Comparison of ENCODE assay signal across 29 cellular contexts in the genomic region with DNA sequence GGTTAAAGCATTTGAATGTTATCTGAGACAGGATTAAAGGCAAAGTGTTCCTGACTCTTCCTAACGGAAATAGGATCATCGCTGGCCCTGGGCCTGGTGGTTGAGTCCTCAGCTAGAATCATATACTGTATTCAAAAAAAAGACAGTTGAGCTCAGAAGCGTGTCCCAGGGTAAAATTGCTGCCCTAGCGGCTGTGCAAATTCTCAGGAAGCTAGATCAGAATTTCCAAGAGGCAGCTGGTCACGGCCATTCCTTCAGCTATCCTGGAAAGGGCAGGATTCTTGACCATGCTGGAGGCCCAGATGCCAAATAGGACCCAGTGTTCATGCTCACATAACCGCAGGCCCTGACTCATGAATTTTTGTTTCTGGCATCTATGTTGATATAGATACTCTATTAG.
A peak's percentile ranks its signal among the peaks of the same experiment; 100 is the strongest.
DNase-seq lines count a peak whose midpoint lies in the region; ATAC-seq and TF ChIP-seq lines count a peak whose summit lies in the region.
"Had no signal": no experiment of that assay in that cellular context is flagged by ENCODE, and none has a peak within 500 bp of the region (broad histone marks: within the 10 kb centered on the region; RNA-seq: fewer than 3 reads in every experiment).

No MANE protein-coding gene starts in this region.

- H3K27me3 ChIP-seq in right cardiac atrium (ENCODE audit: control insufficient read depth, insufficient read depth): no peaks in the 10 kb centered on the region
- H3K27me3 ChIP-seq in heart right ventricle: no peaks in the 10 kb centered on the region
- no peaks in the 10 kb centered on the region for H3K27me3 ChIP-seq in SJCRH30
- H3K27me3 ChIP-seq: BLaER1, body of pancreas, spleen, suprapubic skin had no signal

- H3K27ac ChIP-seq in right cardiac atrium (ENCODE audit: low read length) (peak overlapping the region; percentile 39), heart right ventricle (no peak overlapping the region), SJCRH30 (peak overlapping the region; percentile 22)
- H3K27ac ChIP-seq: BLaER1, body of pancreas, epithelial cell of prostate, prostate gland, spleen, suprapubic skin had no signal

- intact Hi-C loops in right cardiac atrium (cut with DNase I): loop anchor here in 2 of 4 donors (5.0 to 10.0 kb wide), 2 partner anchors 113 to 116 kb away; partner anchors contain the start of gene RBM24 (in 2 of the 2)
- intact Hi-C loops in heart right ventricle (cut with DNase I): loop anchor here in 3 of 10 donors (5.0 to 10.0 kb wide), 3 partner anchors 106 to 113 kb away; partner anchors contain the start of gene RBM24 (in 1 of the 3)

- H3K4me3 ChIP-seq in right cardiac atrium (ENCODE audit: low read length): no peak overlapping the region
- H3K4me3 ChIP-seq in heart right ventricle: no peak overlapping the region
- H3K4me3 ChIP-seq in SJCRH30: no peak overlapping the region
- H3K4me3 ChIP-seq: BLaER1, body of pancreas, lung, prostate gland, spleen, suprapubic skin had no signal

- no peak for DNase-seq in right cardiac atrium
- no peak for DNase-seq in heart right ventricle
- DNase-seq in SJCRH30: peak; percentile 23 to 42
- DNase-seq in myocyte (ENCODE audit: low read depth): peak; percentile 100
- DNase-seq in SKM-1 (lab: John Stamatoyannopoulos, UW; ENCODE audit: unreplicated experiment): no peak
- no peak for DNase-seq in NCI-H2081 (lab: John Stamatoyannopoulos, UW)
- DNase-seq in NCI-H187 treated with DMSO at 0.1 percent for 48 hours (lab: John Stamatoyannopoulos, UW): no peak
- DNase-seq: activated CD4-positive, alpha-beta T cell treated with anti-CD3 and anti-CD28 coated beads for 1 hour; activated T-cell treated with anti-CD3 and anti-CD28 coated beads, Interleukin-2, amount 50 U/mL, for 24 hours; body of pancreas; Caco-2; DND-41; effector CD4-positive, alpha-beta T cell; H9; kidney glomerular epithelial cell; NCI-H1092; NCI-H1930; NCI-H226; SHP77; spleen; stimulated activated CD4-positive, alpha-beta T cell treated with anti-CD3 and anti-CD28 coated beads, Interleukin-2, amount 100 ng/mL, for 48 hours; T-cell had no signal

- H3K9me3 ChIP-seq in right cardiac atrium (ENCODE audit: control insufficient read depth, low read length) (no peaks in the 10 kb centered on the region), heart right ventricle (no peaks in the 10 kb centered on the region), SJCRH30 (replicated peaks) (no peaks in the 10 kb centered on the region)
- H3K9me3 ChIP-seq: body of pancreas, Caco-2, prostate gland, spleen, suprapubic skin had no signal

- H3K4me1 ChIP-seq in right cardiac atrium (ENCODE audit: control insufficient read depth, insufficient read depth, low read length) (no peaks in the 10 kb centered on the region), heart right ventricle (peaks cover 0 to 6% (median 0%) of the 10 kb centered on the region in 9 donors), SJCRH30 (no peaks in the 10 kb centered on the region)
- H3K4me1 ChIP-seq: BLaER1, body of pancreas, Caco-2, prostate gland, spleen, suprapubic skin had no signal

- WGBS in right cardiac atrium: 41% methylated on average over 6 of the region's 6 CpGs
- WGBS in heart right ventricle, 2 donors: 57 to 59% methylated on average over 6 of the region's 6 CpGs

- no peak for TF ChIP-seq CTCF in heart right ventricle (IDR thresholded peaks at IDR 0.05)

- no peaks in the 10 kb centered on the region for H3K36me3 ChIP-seq in heart right ventricle
- H3K36me3 ChIP-seq in SJCRH30: no peaks in the 10 kb centered on the region
- H3K36me3 ChIP-seq: BLaER1, prostate gland, spleen, suprapubic skin had no signal

- ATAC-seq in right cardiac atrium (peak in 1 of 2 donors; percentile 16), heart right ventricle (no peak), HG03442 (IDR thresholded peaks at IDR 0.05; ENCODE audit: unreplicated experiment) (no peak)
- ATAC-seq: body of pancreas; stimulated activated memory B cell treated with anti-CD40 and anti-IgM and Interleukin-4, amounts not matched to agents 10 μg/mL and 1 μg/mL and 100 μg/mL, for 72 hours; T-cell had no signal

Comparison
In these comparisons a context has a peak if more than half of its experiments do, and no peak if none do; other contexts are left out.
1. H3K27ac ChIP-seq: peak in right cardiac atrium (single experiment) and SJCRH30 (single experiment); none in heart right ventricle (0 of 10).
2. DNase-seq: peak in SJCRH30 (2 of 2) and myocyte (single experiment); none in right cardiac atrium (0 of 3), heart right ventricle (0 of 2), SKM-1 (single experiment), NCI-H2081 (0 of 2) and NCI-H187 treated with DMSO at 0.1 percent for 48 hours (single experiment).